Comparison of ENCODE assay signal across 8 cellular contexts in the genomic region with DNA sequence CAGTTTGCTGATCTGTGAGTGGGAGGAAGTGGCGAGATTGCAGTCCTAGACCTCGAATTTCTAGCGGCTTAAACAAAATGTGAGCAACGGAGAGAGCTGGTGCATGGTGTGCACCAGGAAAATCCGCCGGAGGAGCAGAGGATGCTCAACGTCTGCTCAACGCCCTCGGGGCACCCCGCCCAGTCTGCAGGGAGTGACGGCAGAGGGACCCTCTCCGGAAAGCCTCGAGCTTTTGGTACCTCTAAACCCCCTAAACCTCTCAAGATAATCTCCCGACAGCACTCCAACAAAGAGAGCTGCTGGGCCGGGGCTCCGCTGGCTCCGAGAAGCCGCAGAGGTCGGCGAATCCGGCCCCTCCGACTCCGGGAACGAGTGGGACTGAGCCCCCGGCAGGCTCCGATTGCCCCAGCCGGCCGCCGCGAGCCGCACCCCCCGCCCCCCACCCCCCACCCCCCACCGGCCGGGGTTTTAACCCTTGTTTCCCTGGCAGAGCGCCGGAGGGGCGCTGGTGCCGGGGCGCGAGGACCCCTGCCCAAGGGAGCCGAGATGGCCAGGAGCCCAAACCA. TPM values are rescaled to one million over a fixed set of nuclear protein-coding genes. Genes with fewer than 3 reads are reported as not detected.
DNase-seq lines count a peak whose midpoint lies in the region; ATAC-seq and TF ChIP-seq lines count a peak whose summit lies in the region.

No MANE protein-coding gene starts in this region.

- H3K4me1 Mint-ChIP-seq in T-helper 2 cell treated with Interferon-gamma antibody and Interleukin-4, amounts not matched to agents 5 μg/mL and 100 μg/mL, for 36 hours (ENCODE audit: low read depth), result peaks cover 9% of the 10 kb centered on the region

- no peak for TF ChIP-seq CTCF in testis (IDR thresholded peaks at IDR 0.05)

- peak overlapping the region; percentile 40 for H3K4me3 Mint-ChIP-seq in T-helper 2 cell treated with Interferon-gamma antibody and Interleukin-4, amounts not matched to agents 5 μg/mL and 100 μg/mL, for 36 hours

- no peaks in the 10 kb centered on the region for H3K9me3 Mint-ChIP-seq in T-helper 2 cell treated with Interferon-gamma antibody and Interleukin-4, amounts not matched to agents 5 μg/mL and 100 μg/mL, for 36 hours

- H3K36me3 Mint-ChIP-seq in T-helper 2 cell treated with Interferon-gamma antibody and Interleukin-4, amounts not matched to agents 5 μg/mL and 100 μg/mL, for 36 hours (ENCODE audit: low read depth), result no peaks in the 10 kb centered on the region

- H3K27me3 Mint-ChIP-seq in T-helper 2 cell treated with Interferon-gamma antibody and Interleukin-4, amounts not matched to agents 5 μg/mL and 100 μg/mL, for 36 hours (ENCODE audit: low read depth), result peaks cover 78% of the 10 kb centered on the region

- no peak overlapping the region for H3K27ac ChIP-seq in iPS-20b (ENCODE audit: low read length)
- no peak overlapping the region for H3K27ac ChIP-seq in testis

- DNase-seq in activated T-cell treated with anti-CD3 and anti-CD28 coated beads, Interleukin-2, amount 50 U/mL, for 1 hour, result peak; percentile 26
- DNase-seq in activated T-cell treated with anti-CD3 and anti-CD28 coated beads for 4 hours, result no peak
- DNase-seq in T-helper 2 cell treated with Interferon-gamma antibody and Interleukin-4, amounts not matched to agents 5 μg/mL and 100 μg/mL, for 36 hours (ENCODE audit: low spot score), result peak; percentile 7
- no peak for DNase-seq in testis
- DNase-seq in NCI-H345 (lab: John Stamatoyannopoulos, UW), result no peak
- no peak for DNase-seq in central memory CD4-positive, alpha-beta T cell

- no peak for TF ChIP-seq POLR2A in testis (IDR thresholded peaks at IDR 0.05)

- H3K4me3 ChIP-seq in iPS-20b (ENCODE audit: low read length) (peak overlapping the region; percentile 84), testis (peak overlapping the region; percentile 34 to 48)

- H3K9me3 ChIP-seq in iPS-20b (ENCODE audit: insufficient read depth, low read depth, low read length) (no peaks in the 10 kb centered on the region), testis (no peaks in the 10 kb centered on the region)

- peaks cover 85% of the 10 kb centered on the region for H3K27me3 ChIP-seq in iPS-20b (ENCODE audit: insufficient read depth, low read length)
- no peaks in the 10 kb centered on the region for H3K27me3 ChIP-seq in testis

- 4 to 12% methylated on average over 13 to 36 of the region's 41 CpGs for WGBS in testis, 2 donors

- ATAC-seq in GM19324 (IDR thresholded peaks at IDR 0.05; ENCODE audit: low FRiP score, unreplicated experiment), result no peak

- H3K4me1 ChIP-seq in iPS-20b (ENCODE audit: insufficient read depth, low read length) (peaks cover 22% of the 10 kb centered on the region; the same call in 1 of the 2 replicates), testis (peaks cover 16% of the 10 kb centered on the region)

- H3K27ac Mint-ChIP-seq in T-helper 2 cell treated with Interferon-gamma antibody and Interleukin-4, amounts not matched to agents 5 μg/mL and 100 μg/mL, for 36 hours, result no peak overlapping the region

- H3K9ac ChIP-seq in iPS-20b (ENCODE audit: low read depth, low read length), result no peak overlapping the region; the same call in 1 of the 2 replicates

- intact Hi-C loops in testis (cut with DNase I; ENCODE audit: low total_unique reads), result no loop called here

- H3K36me3 ChIP-seq in iPS-20b (ENCODE audit: insufficient read depth, low read depth, low read length) (no peaks in the 10 kb centered on the region), testis (ENCODE audit: low read depth, missing control alignments) (no peaks in the 10 kb centered on the region)

RNA-seq across cellular contexts. Expression of gene MEGF11, which starts 1.7 kb away (rescaled TPM):
- total RNA-seq in testis, result 1 to 10 TPM; 4.5 to 8.6 TPM
- 18.7 TPM for polyA plus RNA-seq in testis (ENCODE audit: insufficient read depth, low read depth, low replicate concordance)

RNA-seq across cellular contexts. Expression of gene DIS3L, which starts 41.5 kb away (rescaled TPM):
- total RNA-seq in testis, result 10 to 100 TPM; 48.7 to 51.8 TPM
- 46.3 TPM for polyA plus RNA-seq in testis (ENCODE audit: insufficient read depth, low read depth, low replicate concordance)

Comparison
In these comparisons a context has a peak if more than half of its experiments do, and no peak if none do; other contexts are left out.
1. DNase-seq: peak in activated T-cell treated with anti-CD3 and anti-CD28 coated beads, Interleukin-2, amount 50 U/mL, for 1 hour (single experiment) and T-helper 2 cell treated with Interferon-gamma antibody and Interleukin-4, amounts not matched to agents 5 μg/mL and 100 μg/mL, for 36 hours (single experiment); none in activated T-cell treated with anti-CD3 and anti-CD28 coated beads for 4 hours (single experiment), testis (single experiment), NCI-H345 (single experiment) and central memory CD4-positive, alpha-beta T cell (single experiment).